In the genomic region with DNA sequence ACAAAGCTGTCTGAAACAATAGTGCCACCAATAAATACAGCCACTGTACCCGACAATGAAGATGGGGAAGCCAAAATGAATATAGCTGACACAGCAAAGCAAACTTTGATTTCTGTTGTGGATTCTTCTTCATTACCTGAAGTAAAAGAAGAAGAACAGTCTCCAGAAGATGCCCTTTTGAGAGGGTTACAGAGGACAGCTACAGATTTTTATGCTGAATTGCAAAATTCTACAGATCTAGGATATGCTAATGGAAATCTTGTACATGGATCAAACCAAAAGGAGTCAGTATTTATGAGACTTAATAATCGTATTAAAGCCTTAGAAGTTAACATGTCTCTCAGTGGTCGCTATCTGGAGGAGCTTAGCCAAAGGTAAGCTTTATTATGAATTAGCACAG, we compare ENCODE assay signal across 23 cellular contexts. TPM values are rescaled to one million over a fixed set of nuclear protein-coding genes. Genes with fewer than 3 reads are reported as not detected.
DNase-seq lines count a peak whose midpoint lies in the region; ATAC-seq, FAIRE-seq and TF ChIP-seq lines count a peak whose summit lies in the region.
"Had no signal": no experiment of that assay in that cellular context is flagged by ENCODE, and none has a peak within 500 bp of the region (broad histone marks: within the 10 kb centered on the region; RNA-seq: fewer than 3 reads in every experiment).

No MANE protein-coding gene starts in this region.

- CTCF ChIA-PET in H1 (lab: Charles Lee; ENCODE audit: partially characterized antibody): interaction anchor here (1.1 to 1.3 kb wide), 2 partner anchors 111 to 130 kb away, joined by 3 to 5 read pairs; no protein-coding TSS in a partner anchor
- CTCF ChIA-PET in HEK293T (lab: Yijun Ruan, JAX): no interaction called here

- peaks cover 50% of the 10 kb centered on the region for H3K36me3 Mint-ChIP-seq in natural killer cell treated with Interleukin-12 subunit alpha and Interleukin-12 subunit beta and Interleukin-15 and Interleukin-18, amount 100 ng/mL, for 72 hours
- peaks cover 42% of the 10 kb centered on the region for H3K36me3 Mint-ChIP-seq in natural killer cell
- peaks cover 10% of the 10 kb centered on the region for H3K36me3 Mint-ChIP-seq in T-helper 17 cell (ENCODE audit: low read depth)

- no peak for TF ChIP-seq POLR2A in H1 (IDR thresholded peaks at IDR 0.05; ENCODE audit: control extremely low read depth in 1 of 2, low read depth in 2 of 2, low read length in 2 of 2)

- H2AFZ ChIP-seq in H1 (ENCODE audit: low read length): no peak overlapping the region

- TF ChIP-seq EP300 in H1 (IDR thresholded peaks at IDR 0.05; ENCODE audit: borderline replicate concordance in 1 of 2, low read depth in 2 of 2, low read length in 2 of 2): no peak

- no peak overlapping the region for H3K4me3 ChIP-seq in H1 (ENCODE audit: extremely low read depth in 1 of 4, insufficient read depth in 2 of 4, low read depth in 3 of 4, low read length in 4 of 4)
- H3K4me3 ChIP-seq: skin epidermis, tibial nerve had no signal

- H3K9ac ChIP-seq in H1 (replicated peaks in 1 of 4; ENCODE audit: extremely low read depth in 1 of 4, low read depth in 3 of 4, low read length in 3 of 4): no peak overlapping the region

- no peaks in the 10 kb centered on the region for H3K79me1 ChIP-seq in H1 (ENCODE audit: low read depth, low read length)

- no peak for ATAC-seq in natural killer cell treated with Interleukin-12 subunit alpha and Interleukin-12 subunit beta and Interleukin-15 and Interleukin-18, amount 100 ng/mL, for 72 hours
- ATAC-seq in natural killer cell (no peak), T-helper 17 cell (no peak), GM21528 (IDR thresholded peaks at IDR 0.05; ENCODE audit: low FRiP score, unreplicated experiment) (no peak)
- ATAC-seq: CD8-positive, alpha-beta T cell had no signal

- H4K20me1 ChIP-seq in H1 (replicated peaks in 1 of 2; ENCODE audit: control insufficient read depth in 1 of 2, insufficient read depth in 2 of 2, low read length in 2 of 2): no peaks in the 10 kb centered on the region

- no peak overlapping the region for H3K14ac ChIP-seq in H1 (ENCODE audit: insufficient read length)

- peak overlapping the region; percentile 74 for H3K4me3 Mint-ChIP-seq in natural killer cell treated with Interleukin-12 subunit alpha and Interleukin-12 subunit beta and Interleukin-15 and Interleukin-18, amount 100 ng/mL, for 72 hours
- H3K4me3 Mint-ChIP-seq in natural killer cell (no peak overlapping the region), T-helper 17 cell (no peak overlapping the region)
- H3K4me3 Mint-ChIP-seq: CD8-positive, alpha-beta T cell; H9; nephron had no signal

- H4K8ac ChIP-seq in H1 (ENCODE audit: extremely low read depth, insufficient read depth, low read length): no peak overlapping the region; the same call in 1 of the 2 replicates

- H3K9me3 ChIP-seq in T-helper 17 cell (ENCODE audit: control insufficient read depth, low read length, poor library complexity, severe bottlenecking) (no peaks in the 10 kb centered on the region), H1 (ENCODE audit: insufficient read depth in 2 of 2, low read depth in 1 of 2, low read length in 1 of 2) (no peaks in the 10 kb centered on the region)
- H3K9me3 ChIP-seq: tibial nerve had no signal

- FAIRE-seq in H1 (lab: Jason Lieb, UNC): no peak

- no peak overlapping the region for H4K5ac ChIP-seq in H1 (ENCODE audit: insufficient read length, low read depth, low read length)

- 94% methylated on average over 3 of the region's 3 CpGs; no CpG with 5 or more reads in 1 of the 2 experiments for WGBS in H1 (ENCODE audit: extremely low coverage in 1 of 2, insufficient coverage in 1 of 2, insufficient read length in 1 of 2, insufficient replicate concordance in 2 of 2, low coverage in 1 of 2, low lambda C conversion rate in 2 of 2, missing lambda C conversion rate in 1 of 2), 2 experiments

- no peak overlapping the region for H2AK5ac ChIP-seq in H1 (ENCODE audit: low read depth, low read length)

- H2BK15ac ChIP-seq in H1 (ENCODE audit: low read length): no peak overlapping the region

- peaks cover 21 to 36% of the 10 kb centered on the region in 2 donors for H3K4me1 Mint-ChIP-seq in natural killer cell treated with Interleukin-12 subunit alpha and Interleukin-12 subunit beta and Interleukin-15 and Interleukin-18, amount 100 ng/mL, for 72 hours (ENCODE audit: low read depth in 2 of 2)
- H3K4me1 Mint-ChIP-seq in natural killer cell (peaks cover 13 to 23% of the 10 kb centered on the region in 2 donors), T-helper 17 cell (peaks cover 11% of the 10 kb centered on the region)
- H3K4me1 Mint-ChIP-seq: H9, nephron had no signal

- H3K27ac Mint-ChIP-seq in natural killer cell treated with Interleukin-12 subunit alpha and Interleukin-12 subunit beta and Interleukin-15 and Interleukin-18, amount 100 ng/mL, for 72 hours: peak overlapping the region; percentile 72 to 89
- H3K27ac Mint-ChIP-seq in natural killer cell (no peak overlapping the region), T-helper 17 cell (peak overlapping the region; percentile 69)
- H3K27ac Mint-ChIP-seq: CD8-positive, alpha-beta T cell; H9; nephron had no signal

- no peak overlapping the region for H2BK120ac ChIP-seq in H1 (replicated peaks; ENCODE audit: low read depth, low read length)

- no peak overlapping the region for H2BK5ac ChIP-seq in H1 (ENCODE audit: low read depth, low read length)

- H3K9me3 Mint-ChIP-seq in natural killer cell treated with Interleukin-12 subunit alpha and Interleukin-12 subunit beta and Interleukin-15 and Interleukin-18, amount 100 ng/mL, for 72 hours: no peaks in the 10 kb centered on the region
- H3K9me3 Mint-ChIP-seq in natural killer cell: no peaks in the 10 kb centered on the region
- H3K9me3 Mint-ChIP-seq: CD8-positive, alpha-beta T cell had no signal

- POLR2A ChIA-PET in H1 (lab: Charles Lee; ENCODE audit: partially characterized antibody) (no interaction called here), HEK293T (lab: Yijun Ruan, JAX) (no interaction called here)

- no peak overlapping the region for H3K27ac ChIP-seq in H1 (ENCODE audit: low read depth, low read length)

- H3K23ac ChIP-seq in H1 (ENCODE audit: insufficient read length): no peak overlapping the region

- no peak overlapping the region for H4K91ac ChIP-seq in H1 (replicated peaks; ENCODE audit: insufficient read length, low read length)

- no peak overlapping the region for H2BK12ac ChIP-seq in H1 (ENCODE audit: low read depth, low read length)

- H3K27me3 ChIP-seq in H1 (replicated peaks in 1 of 4; ENCODE audit: control insufficient read depth in 3 of 4, extremely low read depth in 1 of 4, insufficient read depth in 3 of 4, low read length in 3 of 4): no peaks in the 10 kb centered on the region
- H3K27me3 ChIP-seq: tibial nerve had no signal

- H3K4me2 ChIP-seq in H1 (ENCODE audit: insufficient read depth in 1 of 2, low read depth in 2 of 2, low read length in 2 of 2): no peak overlapping the region

- TF ChIP-seq CTCF in natural killer cell (IDR thresholded peaks at IDR 0.05): no peak
- TF ChIP-seq CTCF in H1 (IDR thresholded peaks at IDR 0.05; ENCODE audit: control extremely low read depth in 1 of 3, insufficient read depth in 1 of 3, low read depth in 1 of 3, low read length in 3 of 3): no peak

- peaks cover 12 to 35% (median 24%) of the 10 kb centered on the region in 4 experiments for H3K36me3 ChIP-seq in H1 (ENCODE audit: control insufficient read depth in 2 of 4, insufficient read depth in 4 of 4, low read length in 3 of 4)

- no peak overlapping the region for H3K56ac ChIP-seq in H1 (replicated peaks; ENCODE audit: insufficient read length, low read depth, low read length)

- no peak overlapping the region for H3K4ac ChIP-seq in H1 (replicated peaks; ENCODE audit: insufficient read length, low read depth, low read length)

- intact Hi-C loops in natural killer cell (cut with micrococcal nuclease): no loop called here

- H3K27me3 Mint-ChIP-seq in natural killer cell treated with Interleukin-12 subunit alpha and Interleukin-12 subunit beta and Interleukin-15 and Interleukin-18, amount 100 ng/mL, for 72 hours: no peaks in the 10 kb centered on the region
- H3K27me3 Mint-ChIP-seq in natural killer cell (ENCODE audit: low read depth in 2 of 2) (no peaks in the 10 kb centered on the region), T-helper 17 cell (no peaks in the 10 kb centered on the region)
- H3K27me3 Mint-ChIP-seq: stimulated activated naive CD8-positive, alpha-beta T cell treated with anti-CD3 and anti-CD28 coated beads, Interleukin-15, amount 100 ng/mL, for 72 hours had no signal

- 0 out of 4 replicates have a peak, but pooled peaks cover 0 to 2% of the 10 kb centered on the region in 2 experiments for H3K79me2 ChIP-seq in H1 (ENCODE audit: control insufficient read depth in 1 of 2, insufficient read depth in 2 of 2, low read length in 2 of 2)

- DNase-seq in natural killer cell treated with Interleukin-12 subunit alpha and Interleukin-12 subunit beta and Interleukin-15 and Interleukin-18, amount 100 ng/mL, for 72 hours (ENCODE audit: low spot score): no peak
- no peak for DNase-seq in natural killer cell
- no peak for DNase-seq in T-helper 17 cell
- DNase-seq in H1 (ENCODE audit: low read depth in 1 of 2, low spot score in 2 of 2): no peak
- no peak for DNase-seq in amygdala (lab: John Stamatoyannopoulos, UW)
- DNase-seq in HEK293T (ENCODE audit: extremely low spot score): no peak
- no peak for DNase-seq in NK-92 treated with Interleukin-12 subunit alpha and Interleukin-12 subunit beta, amount 100 ng/mL, for 24 hours (lab: John Stamatoyannopoulos, UW)
- DNase-seq: activated CD4-positive, alpha-beta T cell treated with anti-CD3 and anti-CD28 coated beads for 1 hour; aorta; CD8-positive, alpha-beta T cell; effector CD8-positive, alpha-beta T cell; H9; head of caudate nucleus; NCI-H1105 treated with DMSO at 0.1 percent for 48 hours; NCI-H2107; NCI-H510A; stimulated activated CD4-positive, alpha-beta T cell treated with anti-CD3 and anti-CD28 coated beads, Interleukin-2, amount 100 ng/mL, for 48 hours; SW 1271 had no signal

- no peaks in the 10 kb centered on the region for H3K23me2 ChIP-seq in H1 (ENCODE audit: low read depth, low read length)

- no peak overlapping the region for H2BK20ac ChIP-seq in H1 (ENCODE audit: low read length)

- H3K18ac ChIP-seq in H1 (ENCODE audit: extremely low read depth, low read length): no peak overlapping the region

- no peak for TF ChIP-seq RAD21 in H1 (IDR thresholded peaks at IDR 0.05 in 1 of 2, conservative IDR thresholded peaks at IDR 0.05 in 1 of 2; ENCODE audit: low read depth in 2 of 2, low read length in 2 of 2)

- no peaks in the 10 kb centered on the region for H3K4me1 ChIP-seq in H1 (replicated peaks in 1 of 4; ENCODE audit: control insufficient read depth in 3 of 4, insufficient read depth in 4 of 4, low read length in 3 of 4)

RNA-seq across cellular contexts. Expression of gene SUCO, which starts 56.6 kb away (rescaled TPM):
- 10 to 100 TPM; 59.7 to 66.9 TPM for total RNA-seq in natural killer cell treated with Interleukin-12 subunit alpha and Interleukin-12 subunit beta and Interleukin-15 and Interleukin-18, amount 100 ng/mL, for 72 hours
- total RNA-seq in natural killer cell: 10 to 100 TPM; 86.0 to 97.5 (median 96.0) TPM
- total RNA-seq in T-helper 17 cell: 10 to 100 TPM; 86.9 to 95.8 TPM
- total RNA-seq in H1 (2021; fragmentation: NEBNext Ultra II Directional; extraction: Animal tissue kit (Norgen Biotek cat#: 25700)): 35.0 and 35.8 TPM in 2 replicates
- polyA plus RNA-seq in H1 (2011; rRNA removed): 4.3 and 8.3 TPM in 2 replicates
- 10.7 TPM for polyA plus RNA-seq in H1 (2011; cell fraction: cytosol; rRNA removed)
- 7.3 TPM for polyA plus RNA-seq in H1 (2011; cell fraction: nucleus; rRNA removed)
- 9.7 to 20.8 TPM (median 13.2 TPM) in 4 replicates for polyA plus RNA-seq in H1 (2012, experiment 1 of 2)
- 1.0 TPM for polyA plus RNA-seq in H1 (2012, experiment 2 of 2)
- 37.1 TPM for polyA plus RNA-seq in H1 (2013, experiment 1 of 2)
- 40.0 TPM for polyA plus RNA-seq in H1 (2013, experiment 2 of 2)
- 19.1 and 28.7 TPM in 2 replicates for polyA minus RNA-seq in H1 (2011; rRNA and poly(A)+ RNA removed)
- 15.9 TPM for polyA minus RNA-seq in H1 (2011; cell fraction: cytosol; rRNA and poly(A)+ RNA removed)
- 61.7 TPM for polyA minus RNA-seq in H1 (2011; cell fraction: nucleus; rRNA and poly(A)+ RNA removed)

Comparison
In these comparisons a context has a peak if more than half of its experiments do, and no peak if none do; other contexts are left out.
1. H3K27ac Mint-ChIP-seq: peak in natural killer cell treated with Interleukin-12 subunit alpha and Interleukin-12 subunit beta and Interleukin-15 and Interleukin-18, amount 100 ng/mL, for 72 hours (2 of 2) and T-helper 17 cell (single experiment); none in natural killer cell (0 of 2).